1 cellular context compared by ENCODE assay signal in genomic region chr14:72609205-72609916, GRCh38.
TF ChIP-seq lines count a peak whose summit lies in the region.

No MANE protein-coding gene starts in this region.

TF ChIP-seq in H1, 55 proteins besides CTCF, POLR2A, EP300 and RAD21 (continued from another document):
- TF ChIP-seq RBBP5 (IDR thresholded peaks at IDR 0.05; ENCODE audit: borderline replicate concordance, low read depth, low read length): no peak
- no peak for TF ChIP-seq POLR2AphosphoS5 (IDR thresholded peaks at IDR 0.05; ENCODE audit: low read depth, low read length)
- no peak for TF ChIP-seq EGR1 (IDR thresholded peaks at IDR 0.05; ENCODE audit: borderline replicate concordance, low read depth, low read length)
- TF ChIP-seq HDAC2 (IDR thresholded peaks at IDR 0.05; ENCODE audit: borderline replicate concordance in 1 of 2, low read depth in 2 of 2, low read length in 2 of 2): no peak
- TF ChIP-seq SRF (IDR thresholded peaks at IDR 0.05; ENCODE audit: low read depth, low read length): no peak
- no peak for TF ChIP-seq FOSL1 (IDR thresholded peaks at IDR 0.05; ENCODE audit: insufficient read depth, low read depth, low read length)
- no peak for TF ChIP-seq POU5F1 (IDR thresholded peaks at IDR 0.05; ENCODE audit: low read depth, low read length)
- no peak for TF ChIP-seq CHD7 (IDR thresholded peaks at IDR 0.05; ENCODE audit: insufficient replicate concordance, low read length)
- TF ChIP-seq EZH2 (IDR thresholded peaks at IDR 0.05; ENCODE audit: low read depth, low read length, severe bottlenecking): no peak
- no peak for TF ChIP-seq SIRT6 (IDR thresholded peaks at IDR 0.05; ENCODE audit: low read length)
- no peak for TF ChIP-seq RFX5 (IDR thresholded peaks at IDR 0.05; ENCODE audit: borderline replicate concordance, low read depth, low read length)
- no peak for TF ChIP-seq SUZ12 (IDR thresholded peaks at IDR 0.05; ENCODE audit: low read length)
